Comparison of ENCODE assay signal across 16 cellular contexts in the genomic region with DNA sequence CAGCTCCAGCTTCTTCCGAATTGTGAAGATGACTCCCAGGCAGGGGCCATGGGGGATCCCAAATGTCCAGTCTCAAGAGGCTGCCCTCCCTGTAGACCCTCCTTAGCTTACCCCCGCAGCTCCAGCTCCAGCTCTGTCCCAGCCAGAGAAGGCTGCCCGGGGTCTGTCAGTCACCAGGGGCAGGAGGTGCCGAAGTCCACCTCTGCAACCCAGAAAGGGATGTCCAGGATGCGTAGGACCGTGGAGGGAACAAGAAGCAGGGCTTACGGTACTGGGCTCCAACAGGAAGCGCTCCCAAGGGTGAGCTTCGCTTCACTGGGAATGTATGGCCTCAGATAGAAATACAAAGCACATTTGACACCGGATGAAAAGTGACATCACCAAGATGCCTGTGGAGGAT. TPM values are rescaled to one million over a fixed set of nuclear protein-coding genes. Genes with fewer than 3 reads are reported as not detected.
DNase-seq lines count a peak whose midpoint lies in the region; ATAC-seq and TF ChIP-seq lines count a peak whose summit lies in the region.
"Had no signal": no experiment of that assay in that cellular context is flagged by ENCODE, and none has a peak within 500 bp of the region (broad histone marks: within the 10 kb centered on the region; RNA-seq: fewer than 3 reads in every experiment).

No MANE protein-coding gene starts in this region.

- peak overlapping the region; percentile 79 for H3K27ac Mint-ChIP-seq in activated CD8-positive, alpha-beta memory T cell treated with anti-CD3 and anti-CD28 coated beads, Interleukin-2, amount 10 ng/mL, durations not matched to agents 7 days and 5 days

- H3K36me3 ChIP-seq in HUES6 (ENCODE audit: control insufficient read depth, insufficient read depth, low read length), result peaks cover 9% of the 10 kb centered on the region
- H3K36me3 ChIP-seq in spleen, result peaks cover 0 to 56% (median 10%) of the 10 kb centered on the region in 6 donors
- H3K36me3 ChIP-seq: colonic mucosa had no signal

- H3K27me3 ChIP-seq in HUES6 (ENCODE audit: control insufficient read depth, insufficient read depth, low read length), result no peaks in the 10 kb centered on the region
- no peaks in the 10 kb centered on the region for H3K27me3 ChIP-seq in dorsolateral prefrontal cortex
- no peaks in the 10 kb centered on the region for H3K27me3 ChIP-seq in spleen (replicated peaks in 1 of 7)
- H3K27me3 ChIP-seq: colonic mucosa had no signal

- no peak for DNase-seq in activated CD8-positive, alpha-beta memory T cell treated with anti-CD3 and anti-CD28 coated beads, Interleukin-2, amount 10 ng/mL, durations not matched to agents 7 days and 5 days
- no peak for DNase-seq in activated CD8-positive, alpha-beta memory T cell treated with anti-CD3 and anti-CD28 coated beads, Interleukin-2, amount 50 U/mL, for 4 hours
- no peak for DNase-seq in dorsolateral prefrontal cortex
- DNase-seq in spleen, result peak; percentile 59
- no peak for DNase-seq in GM20000 (ENCODE audit: low spot score)
- DNase-seq in stimulated activated CD4-positive, alpha-beta T cell treated with anti-CD3 and anti-CD28 coated beads, Interleukin-4, amount 100 ng/mL, for 4 hours, result no peak
- DNase-seq: ACHN; activated naive CD4-positive, alpha-beta T cell; colonic mucosa; left ventricle myocardium superior; NCI-H748 treated with DMSO at 0.1 percent for 48 hours; Right ventricle myocardium superior; SW 1271 had no signal

- no peak for TF ChIP-seq POLR2A in spleen (IDR thresholded peaks at IDR 0.05)

- H3K9me3 ChIP-seq in HUES6 (ENCODE audit: control insufficient read depth, insufficient read depth, low read depth, low read length) (no peaks in the 10 kb centered on the region), spleen (no peaks in the 10 kb centered on the region)
- H3K9me3 ChIP-seq: colonic mucosa had no signal

- H3K9ac ChIP-seq in HUES6 (ENCODE audit: low read length), result no peak overlapping the region

- no peak for ATAC-seq in activated CD8-positive, alpha-beta memory T cell treated with anti-CD3 and anti-CD28 coated beads, Interleukin-2, amount 10 ng/mL, durations not matched to agents 7 days and 5 days
- no peak for ATAC-seq in HG02588 (IDR thresholded peaks at IDR 0.05; ENCODE audit: unreplicated experiment)
- ATAC-seq: left ventricle myocardium superior had no signal

- no peak overlapping the region for H3K4me3 Mint-ChIP-seq in activated CD8-positive, alpha-beta memory T cell treated with anti-CD3 and anti-CD28 coated beads, Interleukin-2, amount 10 ng/mL, durations not matched to agents 7 days and 5 days
- H3K4me3 Mint-ChIP-seq: activated CD4-positive, alpha-beta T cell treated with anti-CD3 and anti-CD28 coated beads for 36 hours had no signal

- H3K4me1 ChIP-seq in HUES6 (ENCODE audit: control insufficient read depth, insufficient read depth, low read length) (peaks cover 25% of the 10 kb centered on the region; the same call in 1 of the 2 replicates), spleen (peaks cover 13 to 74% (median 38%) of the 10 kb centered on the region in 6 donors)

- H3K4me1 Mint-ChIP-seq in activated CD8-positive, alpha-beta memory T cell treated with anti-CD3 and anti-CD28 coated beads, Interleukin-2, amount 10 ng/mL, durations not matched to agents 7 days and 5 days, result peaks cover 48% of the 10 kb centered on the region

- no peaks in the 10 kb centered on the region for H3K27me3 Mint-ChIP-seq in activated CD8-positive, alpha-beta memory T cell treated with anti-CD3 and anti-CD28 coated beads, Interleukin-2, amount 10 ng/mL, durations not matched to agents 7 days and 5 days
- H3K27me3 Mint-ChIP-seq: activated CD4-positive, alpha-beta T cell treated with anti-CD3 and anti-CD28 coated beads for 36 hours had no signal

- peaks cover 5% of the 10 kb centered on the region for H3K36me3 Mint-ChIP-seq in activated CD8-positive, alpha-beta memory T cell treated with anti-CD3 and anti-CD28 coated beads, Interleukin-2, amount 10 ng/mL, durations not matched to agents 7 days and 5 days

- WGBS in spleen, 5 donors, result 87 to 94% (median 92%) methylated on average over 9 to 10 of the region's 10 CpGs

- H3K9me3 Mint-ChIP-seq in activated CD8-positive, alpha-beta memory T cell treated with anti-CD3 and anti-CD28 coated beads, Interleukin-2, amount 10 ng/mL, durations not matched to agents 7 days and 5 days (ENCODE audit: low read depth), result no peaks in the 10 kb centered on the region

- TF ChIP-seq CTCF in dorsolateral prefrontal cortex (IDR thresholded peaks at IDR 0.05 in 54 of 56, conservative IDR thresholded peaks at IDR 0.05 in 2 of 56; ENCODE audit: low read depth in 1 of 56, partially characterized antibody in 56 of 56) (no peak), spleen (IDR thresholded peaks at IDR 0.05 in 8 of 11, conservative IDR thresholded peaks at IDR 0.05 in 3 of 11) (no peak), GM20000 (IDR thresholded peaks at IDR 0.05; ENCODE audit: extremely low read depth, missing control alignments) (no peak)

- H3K27ac ChIP-seq in HUES6 (ENCODE audit: low read depth, low read length) (0 out of 2 replicates have a peak overlapping the region, but pooled peaks have one; percentile 22), dorsolateral prefrontal cortex (peak overlapping the region in 56 of 59 donors; percentile 8 to 95 (median 82)), spleen (peak overlapping the region in 4 of 8 donors; percentile 31 to 78 (median 54))
- H3K27ac ChIP-seq: colonic mucosa had no signal

- H3K4me3 ChIP-seq in HUES6 (ENCODE audit: low read depth, low read length) (no peak overlapping the region), dorsolateral prefrontal cortex (peak overlapping the region in 2 of 59 donors; percentile 33 to 42), spleen (no peak overlapping the region)
- H3K4me3 ChIP-seq: colonic mucosa had no signal

- CTCF ChIA-PET in activated CD8-positive, alpha-beta memory T cell treated with anti-CD3 and anti-CD28 coated beads, Interleukin-2, amount 10 ng/mL, durations not matched to agents 7 days and 5 days (lab: Charles Lee), result interaction anchor here (1.0 kb wide), 1 partner anchor 524 kb away, joined by 3 read pairs; no protein-coding TSS in a partner anchor

- intact Hi-C loops in dorsolateral prefrontal cortex (cut with DNase I), result loop anchor here in 1 of 2 donors (10.0 kb wide), 1 partner anchor 431 kb away; the partner anchor contains the start of gene CARD19
- intact Hi-C loops in spleen (cut with DNase I; ENCODE audit: low total_unique reads), result no loop called here

RNA-seq across cellular contexts. Expression of gene IPPK, which starts 6.0 kb away (rescaled TPM):
- 10 to 100 TPM; 11.4 to 15.1 TPM for total RNA-seq in activated CD8-positive, alpha-beta memory T cell treated with anti-CD3 and anti-CD28 coated beads, Interleukin-2, amount 10 ng/mL, durations not matched to agents 7 days and 5 days
- 10 to 100 TPM; 10.7 to 26.7 (median 16.0) TPM for total RNA-seq in dorsolateral prefrontal cortex
- 10 to 100 TPM in 6 of 7 donors, 1 to 10 TPM in 1; 10.0 to 14.6 (median 12.1) TPM for total RNA-seq in spleen
- polyA plus RNA-seq in spleen, result 1 to 10 TPM; 6.1 to 7.9 (median 6.4) TPM
